In genomic region chrX:69268637-69269036, GRCh38 we compare ENCODE assay signal across 1 cellular context.
TF ChIP-seq lines count a peak whose summit lies in the region.

No MANE protein-coding gene starts in this region.

TF ChIP-seq in GM23338, 12 proteins besides CTCF, POLR2A, EP300 and RAD21 (continued from another document):
- no peak for TF ChIP-seq ZNF462 (CRISPR knock-in tag; IDR thresholded peaks at IDR 0.05)
- no peak for TF ChIP-seq CREB1 (CRISPR knock-in tag; IDR thresholded peaks at IDR 0.05; ENCODE audit: low read depth)
- TF ChIP-seq ZNF114 (CRISPR knock-in tag; IDR thresholded peaks at IDR 0.05): no peak
- TF ChIP-seq, protein P1, sequence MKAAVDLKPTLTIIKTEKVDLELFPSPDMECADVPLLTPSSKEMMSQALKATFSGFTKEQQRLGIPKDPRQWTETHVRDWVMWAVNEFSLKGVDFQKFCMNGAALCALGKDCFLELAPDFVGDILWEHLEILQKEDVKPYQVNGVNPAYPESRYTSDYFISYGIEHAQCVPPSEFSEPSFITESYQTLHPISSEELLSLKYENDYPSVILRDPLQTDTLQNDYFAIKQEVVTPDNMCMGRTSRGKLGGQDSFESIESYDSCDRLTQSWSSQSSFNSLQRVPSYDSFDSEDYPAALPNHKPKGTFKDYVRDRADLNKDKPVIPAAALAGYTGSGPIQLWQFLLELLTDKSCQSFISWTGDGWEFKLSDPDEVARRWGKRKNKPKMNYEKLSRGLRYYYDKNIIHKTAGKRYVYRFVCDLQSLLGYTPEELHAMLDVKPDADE (IDR thresholded peaks at IDR 0.05): no peak
